26 cellular contexts compared by ENCODE assay signal in genomic region chr18:5568416-5568815, GRCh38.
"Had no signal": no experiment of that assay in that cellular context is flagged by ENCODE, and none has a peak within 500 bp of the region (broad histone marks: within the 10 kb centered on the region; RNA-seq: fewer than 3 reads in every experiment).

No MANE protein-coding gene starts in this region.

- H3K27ac ChIP-seq: neural progenitor cell, ovary, parathyroid adenoma, psoas muscle, right lobe of liver, suprapubic skin, testis, tibial artery, transverse colon, upper lobe of left lung, uterus had no signal

- H3K4me1 ChIP-seq: neural progenitor cell, parathyroid adenoma, psoas muscle, right lobe of liver, sigmoid colon, testis, tibial artery, transverse colon, uterus had no signal

- H3K27me3 ChIP-seq: neural progenitor cell, ovary, right lobe of liver, sigmoid colon, suprapubic skin, testis, tibial artery, transverse colon, upper lobe of left lung, uterus had no signal

- H3K4me3 ChIP-seq: neural progenitor cell, ovary, psoas muscle, right lobe of liver, sigmoid colon, suprapubic skin, testis, tibial artery, transverse colon, upper lobe of left lung, uterus had no signal

- H2AFZ ChIP-seq: neural progenitor cell, parathyroid adenoma had no signal

- FAIRE-seq: small intestine had no signal

- DNase-seq: naive thymus-derived CD4-positive, alpha-beta T cell; natural killer cell; occipital lobe; ovary; posterior cingulate gyrus; psoas muscle; right cardiac atrium; right lobe of liver; sigmoid colon; small intestine; stimulated activated CD4-positive, alpha-beta T cell treated with anti-CD3 and anti-CD28 coated beads, Interleukin-15, amount 100 ng/mL, for 24 hours; stimulated activated CD4-positive, alpha-beta T cell treated with anti-CD3 and anti-CD28 coated beads, Interleukin-2, amount 100 ng/mL, for 24 hours; stimulated activated CD4-positive, alpha-beta T cell treated with anti-CD3 and anti-CD28 coated beads, Interleukin-2, amount 100 ng/mL, for 48 hours; stimulated activated CD4-positive, alpha-beta T cell treated with anti-CD3 and anti-CD28 coated beads, Interleukin-4, amount 100 ng/mL, for 24 hours; stimulated activated naive CD4-positive, alpha-beta T cell; stimulated activated naive CD8-positive, alpha-beta T cell treated with anti-CD3 and anti-CD28 coated beads, Interleukin-15, amount 100 ng/mL, for 72 hours; stimulated activated naive CD8-positive, alpha-beta T cell treated with anti-CD3 and anti-CD28 coated beads, Interleukin-15, Interleukin-2, amounts not matched to agents 100 U/mL and 50 U/mL, for 24 hours; substantia nigra; testis; tibial artery; transverse colon; upper lobe of left lung; uterus had no signal

- H3K9ac ChIP-seq: neural progenitor cell, parathyroid adenoma had no signal

- H3K4me2 ChIP-seq: neural progenitor cell had no signal

- H3K36me3 ChIP-seq: neural progenitor cell, ovary, right lobe of liver, sigmoid colon, suprapubic skin, tibial artery, transverse colon, upper lobe of left lung, uterus had no signal

- H3K9me3 ChIP-seq: ovary, psoas muscle, right lobe of liver, sigmoid colon, suprapubic skin, testis, tibial artery, transverse colon, upper lobe of left lung, uterus had no signal
